2 cellular contexts compared by ENCODE assay signal in the genomic region with DNA sequence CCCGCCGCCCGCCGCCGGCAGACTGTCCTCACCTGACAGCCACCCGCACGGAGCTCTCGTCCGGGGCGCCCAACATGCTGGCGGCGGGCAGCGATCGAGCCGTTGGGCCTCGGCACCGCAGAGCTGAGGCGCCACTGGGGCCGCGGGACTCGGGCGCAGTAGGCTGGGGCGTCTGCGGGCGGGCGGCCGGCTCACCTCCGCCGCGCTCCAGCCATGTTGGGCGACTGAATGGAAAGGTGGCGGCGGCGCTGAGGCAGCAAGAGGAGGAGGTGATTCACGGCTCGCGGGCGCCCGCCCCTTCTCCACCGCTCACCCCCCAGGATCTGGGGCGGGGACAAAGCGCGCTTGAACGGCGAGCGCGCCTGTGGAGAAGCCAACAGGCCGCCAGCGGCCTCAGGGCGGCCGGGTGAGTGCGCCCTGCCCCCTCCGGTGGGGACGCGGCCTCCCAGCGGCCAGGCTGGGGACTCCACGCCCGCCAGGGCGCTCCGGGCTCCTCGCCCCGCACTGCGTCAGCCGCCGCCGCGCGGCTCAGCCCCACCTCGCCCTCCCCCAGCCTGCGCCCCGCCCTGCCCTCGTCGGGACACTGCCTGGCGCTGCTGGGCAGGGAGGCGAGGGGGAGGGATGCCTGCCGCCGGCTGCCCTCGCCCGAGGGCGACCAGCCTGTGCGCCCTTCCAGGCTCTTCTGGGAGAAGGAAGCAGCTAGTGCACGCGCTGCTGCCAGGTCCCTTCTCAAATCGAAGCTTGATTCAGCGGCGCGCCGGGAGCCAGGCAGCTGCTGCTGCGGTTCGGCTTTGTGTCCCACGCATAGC.
TF ChIP-seq lines count a peak whose summit lies in the region.

A gene with protein sequence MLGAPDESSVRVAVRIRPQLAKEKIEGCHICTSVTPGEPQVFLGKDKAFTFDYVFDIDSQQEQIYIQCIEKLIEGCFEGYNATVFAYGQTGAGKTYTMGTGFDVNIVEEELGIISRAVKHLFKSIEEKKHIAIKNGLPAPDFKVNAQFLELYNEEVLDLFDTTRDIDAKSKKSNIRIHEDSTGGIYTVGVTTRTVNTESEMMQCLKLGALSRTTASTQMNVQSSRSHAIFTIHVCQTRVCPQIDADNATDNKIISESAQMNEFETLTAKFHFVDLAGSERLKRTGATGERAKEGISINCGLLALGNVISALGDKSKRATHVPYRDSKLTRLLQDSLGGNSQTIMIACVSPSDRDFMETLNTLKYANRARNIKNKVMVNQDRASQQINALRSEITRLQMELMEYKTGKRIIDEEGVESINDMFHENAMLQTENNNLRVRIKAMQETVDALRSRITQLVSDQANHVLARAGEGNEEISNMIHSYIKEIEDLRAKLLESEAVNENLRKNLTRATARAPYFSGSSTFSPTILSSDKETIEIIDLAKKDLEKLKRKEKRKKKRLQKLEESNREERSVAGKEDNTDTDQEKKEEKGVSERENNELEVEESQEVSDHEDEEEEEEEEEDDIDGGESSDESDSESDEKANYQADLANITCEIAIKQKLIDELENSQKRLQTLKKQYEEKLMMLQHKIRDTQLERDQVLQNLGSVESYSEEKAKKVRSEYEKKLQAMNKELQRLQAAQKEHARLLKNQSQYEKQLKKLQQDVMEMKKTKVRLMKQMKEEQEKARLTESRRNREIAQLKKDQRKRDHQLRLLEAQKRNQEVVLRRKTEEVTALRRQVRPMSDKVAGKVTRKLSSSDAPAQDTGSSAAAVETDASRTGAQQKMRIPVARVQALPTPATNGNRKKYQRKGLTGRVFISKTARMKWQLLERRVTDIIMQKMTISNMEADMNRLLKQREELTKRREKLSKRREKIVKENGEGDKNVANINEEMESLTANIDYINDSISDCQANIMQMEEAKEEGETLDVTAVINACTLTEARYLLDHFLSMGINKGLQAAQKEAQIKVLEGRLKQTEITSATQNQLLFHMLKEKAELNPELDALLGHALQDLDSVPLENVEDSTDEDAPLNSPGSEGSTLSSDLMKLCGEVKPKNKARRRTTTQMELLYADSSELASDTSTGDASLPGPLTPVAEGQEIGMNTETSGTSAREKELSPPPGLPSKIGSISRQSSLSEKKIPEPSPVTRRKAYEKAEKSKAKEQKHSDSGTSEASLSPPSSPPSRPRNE (N-terminal part only) (minus strand): TSS at position 226 of the 809 bp plus-strand sequence. CDS start 150 bp downstream, at position 76.

TF ChIP-seq in IMR-90, 13 proteins besides CTCF, POLR2A, EP300 and RAD21 (continued from another document):
- TF ChIP-seq RCOR1 (IDR thresholded peaks at IDR 0.05; ENCODE audit: insufficient replicate concordance, low read length), result no peak
- TF ChIP-seq FOS (IDR thresholded peaks at IDR 0.05; ENCODE audit: low read depth, low read length), result no peak
- TF ChIP-seq MAZ (IDR thresholded peaks at IDR 0.05; ENCODE audit: borderline replicate concordance, low read depth, low read length), result peak; percentile 65

TF ChIP-seq in PFSK-1, 5 proteins besides CTCF, POLR2A, EP300 and RAD21 (continued from another document):
- TF ChIP-seq FOXP2 (optimal IDR thresholded peaks at IDR 0.05; ENCODE audit: borderline replicate concordance, extremely low read depth, extremely low read length, insufficient read depth), result peak; percentile 64
- TF ChIP-seq, protein P1, sequence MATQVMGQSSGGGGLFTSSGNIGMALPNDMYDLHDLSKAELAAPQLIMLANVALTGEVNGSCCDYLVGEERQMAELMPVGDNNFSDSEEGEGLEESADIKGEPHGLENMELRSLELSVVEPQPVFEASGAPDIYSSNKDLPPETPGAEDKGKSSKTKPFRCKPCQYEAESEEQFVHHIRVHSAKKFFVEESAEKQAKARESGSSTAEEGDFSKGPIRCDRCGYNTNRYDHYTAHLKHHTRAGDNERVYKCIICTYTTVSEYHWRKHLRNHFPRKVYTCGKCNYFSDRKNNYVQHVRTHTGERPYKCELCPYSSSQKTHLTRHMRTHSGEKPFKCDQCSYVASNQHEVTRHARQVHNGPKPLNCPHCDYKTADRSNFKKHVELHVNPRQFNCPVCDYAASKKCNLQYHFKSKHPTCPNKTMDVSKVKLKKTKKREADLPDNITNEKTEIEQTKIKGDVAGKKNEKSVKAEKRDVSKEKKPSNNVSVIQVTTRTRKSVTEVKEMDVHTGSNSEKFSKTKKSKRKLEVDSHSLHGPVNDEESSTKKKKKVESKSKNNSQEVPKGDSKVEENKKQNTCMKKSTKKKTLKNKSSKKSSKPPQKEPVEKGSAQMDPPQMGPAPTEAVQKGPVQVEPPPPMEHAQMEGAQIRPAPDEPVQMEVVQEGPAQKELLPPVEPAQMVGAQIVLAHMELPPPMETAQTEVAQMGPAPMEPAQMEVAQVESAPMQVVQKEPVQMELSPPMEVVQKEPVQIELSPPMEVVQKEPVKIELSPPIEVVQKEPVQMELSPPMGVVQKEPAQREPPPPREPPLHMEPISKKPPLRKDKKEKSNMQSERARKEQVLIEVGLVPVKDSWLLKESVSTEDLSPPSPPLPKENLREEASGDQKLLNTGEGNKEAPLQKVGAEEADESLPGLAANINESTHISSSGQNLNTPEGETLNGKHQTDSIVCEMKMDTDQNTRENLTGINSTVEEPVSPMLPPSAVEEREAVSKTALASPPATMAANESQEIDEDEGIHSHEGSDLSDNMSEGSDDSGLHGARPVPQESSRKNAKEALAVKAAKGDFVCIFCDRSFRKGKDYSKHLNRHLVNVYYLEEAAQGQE (IDR thresholded peaks at IDR 0.05; ENCODE audit: insufficient read depth in 1 of 2, low read depth in 2 of 2, low read length in 2 of 2), result 0 out of 4 replicates have a peak, but pooled peaks of 1 of the 2 experiments have one; percentile 15
- peak; percentile 54; the same call in 1 of the 2 replicates for TF ChIP-seq TAF1 (IDR thresholded peaks at IDR 0.05; ENCODE audit: borderline replicate concordance, insufficient read depth, low read length)
- 0 out of 2 replicates have a peak, but pooled peaks have one; percentile 51 for TF ChIP-seq POLR2AphosphoS5 (IDR thresholded peaks at IDR 0.05; ENCODE audit: low read depth, low read length)
